1 cellular context compared by ENCODE assay signal in the genomic region with DNA sequence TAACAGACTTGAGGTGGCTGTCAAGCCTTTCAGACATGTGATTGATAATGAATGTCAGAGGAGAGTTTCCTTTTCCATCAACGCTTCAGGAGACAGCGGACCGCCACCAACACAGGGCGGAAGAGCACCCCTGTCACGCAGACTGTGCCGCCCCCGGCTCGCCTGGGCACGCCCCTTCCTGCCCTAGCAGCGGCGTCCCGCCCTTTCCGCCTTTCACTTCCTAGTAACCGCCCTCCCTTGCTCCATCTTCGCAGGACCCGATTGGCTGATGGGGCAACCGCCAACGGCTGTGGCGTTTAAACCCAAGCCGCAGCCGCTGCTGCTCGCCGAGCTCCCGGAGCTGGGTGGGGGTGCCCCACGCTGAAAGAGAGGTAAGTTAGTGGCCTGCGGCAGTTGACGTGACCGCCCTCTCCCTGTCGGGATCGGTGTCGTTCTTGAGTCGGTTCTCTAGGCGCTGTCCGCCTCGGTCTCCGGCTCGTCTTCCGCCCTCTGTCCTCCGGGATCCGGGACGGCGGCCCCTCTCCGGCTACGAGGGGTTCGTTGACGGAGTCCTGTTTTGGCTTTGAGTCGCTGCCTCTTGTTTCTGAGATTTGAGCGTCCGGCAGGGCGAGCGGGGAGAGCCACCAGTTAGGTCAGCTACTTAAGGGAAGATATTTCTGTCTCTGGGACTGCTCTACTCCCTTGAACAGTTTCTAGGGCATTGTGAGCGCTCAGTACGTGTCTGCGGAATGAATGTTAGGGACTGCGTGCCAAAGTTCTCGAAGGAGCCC.
TF ChIP-seq lines count a peak whose summit lies in the region.

Gene SGO2 (plus strand): TSS at position 326 of the 770 bp plus-strand sequence. CDS start 6,769 bp downstream, outside the sequence.

TF ChIP-seq in WTC11, 78 proteins besides CTCF, POLR2A, EP300 and RAD21 (continued from another document):
- TF ChIP-seq E2F5 (CRISPR knock-in tag; IDR thresholded peaks at IDR 0.05) (peak; percentile 87), ZNF121 (CRISPR knock-in tag; IDR thresholded peaks at IDR 0.05) (no peak), NR3C1 (CRISPR knock-in tag; conservative IDR thresholded peaks at IDR 0.05; ENCODE audit: low read depth) (no peak), FOXK1 (CRISPR knock-in tag; IDR thresholded peaks at IDR 0.05) (peak; percentile 72), ATF1 (CRISPR knock-in tag; IDR thresholded peaks at IDR 0.05) (no peak), MAX (CRISPR knock-in tag; IDR thresholded peaks at IDR 0.05) (peak; percentile 83; the same call in 1 of the 2 replicates), FOXJ3 (CRISPR knock-in tag; IDR thresholded peaks at IDR 0.05; ENCODE audit: borderline replicate concordance) (no peak), TEAD4 (CRISPR knock-in tag; IDR thresholded peaks at IDR 0.05) (0 out of 2 replicates have a peak, but pooled peaks have one; percentile 21), TEAD1 (CRISPR knock-in tag; IDR thresholded peaks at IDR 0.05) (peak; percentile 43), ZNF219 (CRISPR knock-in tag; IDR thresholded peaks at IDR 0.05; ENCODE audit: borderline replicate concordance) (no peak), TP53 (CRISPR knock-in tag; IDR thresholded peaks at IDR 0.05) (0 out of 2 replicates have a peak, but pooled peaks have one; percentile 66), RORB (CRISPR knock-in tag; IDR thresholded peaks at IDR 0.05) (no peak), SP1 (CRISPR knock-in tag; conservative IDR thresholded peaks at IDR 0.05) (peak; percentile 98), TCF7 (CRISPR knock-in tag; IDR thresholded peaks at IDR 0.05; ENCODE audit: low read depth) (peak; percentile 31; the same call in 1 of the 2 replicates), GRHL2 (CRISPR knock-in tag; IDR thresholded peaks at IDR 0.05; ENCODE audit: insufficient replicate concordance, severe bottlenecking) (no peak), MXD4 (CRISPR knock-in tag; IDR thresholded peaks at IDR 0.05; ENCODE audit: borderline replicate concordance) (no peak)
- TF ChIP-seq, protein P1, sequence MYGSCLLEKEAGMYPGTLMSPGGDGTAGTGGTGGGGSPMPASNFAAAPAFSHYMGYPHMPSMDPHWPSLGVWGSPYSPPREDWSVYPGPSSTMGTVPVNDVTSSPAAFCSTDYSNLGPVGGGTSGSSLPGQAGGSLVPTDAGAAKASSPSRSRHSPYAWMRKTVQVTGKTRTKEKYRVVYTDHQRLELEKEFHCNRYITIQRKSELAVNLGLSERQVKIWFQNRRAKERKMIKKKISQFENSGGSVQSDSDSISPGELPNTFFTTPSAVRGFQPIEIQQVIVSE (CRISPR knock-in tag; IDR thresholded peaks at IDR 0.05; ENCODE audit: borderline replicate concordance) = no peak
- TF ChIP-seq, protein P2, sequence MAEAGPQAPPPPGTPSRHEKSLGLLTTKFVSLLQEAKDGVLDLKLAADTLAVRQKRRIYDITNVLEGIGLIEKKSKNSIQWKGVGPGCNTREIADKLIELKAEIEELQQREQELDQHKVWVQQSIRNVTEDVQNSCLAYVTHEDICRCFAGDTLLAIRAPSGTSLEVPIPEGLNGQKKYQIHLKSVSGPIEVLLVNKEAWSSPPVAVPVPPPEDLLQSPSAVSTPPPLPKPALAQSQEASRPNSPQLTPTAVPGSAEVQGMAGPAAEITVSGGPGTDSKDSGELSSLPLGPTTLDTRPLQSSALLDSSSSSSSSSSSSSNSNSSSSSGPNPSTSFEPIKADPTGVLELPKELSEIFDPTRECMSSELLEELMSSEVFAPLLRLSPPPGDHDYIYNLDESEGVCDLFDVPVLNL (CRISPR knock-in tag; IDR thresholded peaks at IDR 0.05; ENCODE audit: borderline replicate concordance, low read depth) = peak; percentile 91
- TF ChIP-seq, protein P3, sequence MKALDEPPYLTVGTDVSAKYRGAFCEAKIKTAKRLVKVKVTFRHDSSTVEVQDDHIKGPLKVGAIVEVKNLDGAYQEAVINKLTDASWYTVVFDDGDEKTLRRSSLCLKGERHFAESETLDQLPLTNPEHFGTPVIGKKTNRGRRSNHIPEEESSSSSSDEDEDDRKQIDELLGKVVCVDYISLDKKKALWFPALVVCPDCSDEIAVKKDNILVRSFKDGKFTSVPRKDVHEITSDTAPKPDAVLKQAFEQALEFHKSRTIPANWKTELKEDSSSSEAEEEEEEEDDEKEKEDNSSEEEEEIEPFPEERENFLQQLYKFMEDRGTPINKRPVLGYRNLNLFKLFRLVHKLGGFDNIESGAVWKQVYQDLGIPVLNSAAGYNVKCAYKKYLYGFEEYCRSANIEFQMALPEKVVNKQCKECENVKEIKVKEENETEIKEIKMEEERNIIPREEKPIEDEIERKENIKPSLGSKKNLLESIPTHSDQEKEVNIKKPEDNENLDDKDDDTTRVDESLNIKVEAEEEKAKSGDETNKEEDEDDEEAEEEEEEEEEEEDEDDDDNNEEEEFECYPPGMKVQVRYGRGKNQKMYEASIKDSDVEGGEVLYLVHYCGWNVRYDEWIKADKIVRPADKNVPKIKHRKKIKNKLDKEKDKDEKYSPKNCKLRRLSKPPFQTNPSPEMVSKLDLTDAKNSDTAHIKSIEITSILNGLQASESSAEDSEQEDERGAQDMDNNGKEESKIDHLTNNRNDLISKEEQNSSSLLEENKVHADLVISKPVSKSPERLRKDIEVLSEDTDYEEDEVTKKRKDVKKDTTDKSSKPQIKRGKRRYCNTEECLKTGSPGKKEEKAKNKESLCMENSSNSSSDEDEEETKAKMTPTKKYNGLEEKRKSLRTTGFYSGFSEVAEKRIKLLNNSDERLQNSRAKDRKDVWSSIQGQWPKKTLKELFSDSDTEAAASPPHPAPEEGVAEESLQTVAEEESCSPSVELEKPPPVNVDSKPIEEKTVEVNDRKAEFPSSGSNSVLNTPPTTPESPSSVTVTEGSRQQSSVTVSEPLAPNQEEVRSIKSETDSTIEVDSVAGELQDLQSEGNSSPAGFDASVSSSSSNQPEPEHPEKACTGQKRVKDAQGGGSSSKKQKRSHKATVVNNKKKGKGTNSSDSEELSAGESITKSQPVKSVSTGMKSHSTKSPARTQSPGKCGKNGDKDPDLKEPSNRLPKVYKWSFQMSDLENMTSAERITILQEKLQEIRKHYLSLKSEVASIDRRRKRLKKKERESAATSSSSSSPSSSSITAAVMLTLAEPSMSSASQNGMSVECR (CRISPR knock-in tag; IDR thresholded peaks at IDR 0.05; ENCODE audit: borderline replicate concordance) = no peak
